ENCODE assay signal across 26 cellular contexts in the genomic region with DNA sequence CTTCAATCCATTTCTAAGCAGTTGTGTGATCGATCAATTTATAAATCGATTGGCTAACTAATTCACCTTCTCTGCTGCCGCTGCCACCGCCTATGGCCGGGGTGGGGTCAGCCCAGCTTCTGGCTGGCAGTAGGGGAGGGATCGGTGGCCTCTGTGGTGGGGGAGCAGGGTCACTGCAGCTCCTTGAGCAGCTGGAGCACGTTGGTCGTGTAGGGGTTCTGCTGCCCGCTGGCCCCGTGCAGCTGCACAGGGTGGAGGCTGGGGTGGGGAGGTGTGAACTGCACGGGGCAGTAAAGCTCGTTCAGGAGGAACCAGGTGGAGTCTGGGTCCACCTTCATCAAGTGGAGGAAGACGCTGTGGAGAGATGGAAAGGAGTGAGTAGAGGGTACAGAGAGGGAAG.
"Had no signal": no experiment of that assay in that cellular context is flagged by ENCODE, and none has a peak within 500 bp of the region (broad histone marks: within the 10 kb centered on the region; RNA-seq: fewer than 3 reads in every experiment).

No MANE protein-coding gene starts in this region.

- H3K9me3 ChIP-seq: ascending aorta, body of pancreas, Peyer's patch, SJSA1 had no signal

- H3K4me3 Mint-ChIP-seq: activated CD4-positive, alpha-beta T cell treated with anti-CD3 and anti-CD28 coated beads, Interleukin-2, amount 10 ng/mL, durations not matched to agents 24 days and 14 days; activated naive CD8-positive, alpha-beta T cell treated with anti-CD3 and anti-CD28 coated beads, Interleukin-2, amount 50 U/mL, for 24 hours; activated T-cell treated with anti-CD3 and anti-CD28 coated beads, Interleukin-2, amount 50 U/mL, for 72 hours; WTC11 had no signal

- H3K27ac ChIP-seq: ascending aorta, body of pancreas, Peyer's patch, SJSA1 had no signal

- H3K27me3 ChIP-seq: ascending aorta, body of pancreas, Peyer's patch, SJSA1 had no signal

- H3K9me3 Mint-ChIP-seq: activated CD4-positive, alpha-beta T cell treated with anti-CD3 and anti-CD28 coated beads, Interleukin-2, amount 10 ng/mL, durations not matched to agents 24 days and 14 days; activated naive CD4-positive, alpha-beta T cell treated with anti-CD3 and anti-CD28 coated beads, Interleukin-2, amount 50 U/mL, for 72 hours; activated naive CD8-positive, alpha-beta T cell treated with anti-CD3 and anti-CD28 coated beads, Interleukin-2, amount 50 U/mL, for 24 hours; activated T-cell treated with anti-CD3 and anti-CD28 coated beads, Interleukin-2, amount 50 U/mL, for 72 hours; activated T-helper 2 cell treated with anti-CD3 and anti-CD28 coated beads, Interferon-gamma antibody, Interleukin-2, Interleukin-4, amounts not matched to agents 10 μg/mL and 5 μg/mL and 100 μg/mL, durations not matched to agents 14 hours and 24 hours and 36 hours; WTC11 had no signal

- H3K4me1 Mint-ChIP-seq: activated CD4-positive, alpha-beta T cell treated with anti-CD3 and anti-CD28 coated beads, Interleukin-2, amount 10 ng/mL, durations not matched to agents 24 days and 14 days; activated naive CD8-positive, alpha-beta T cell treated with anti-CD3 and anti-CD28 coated beads, Interleukin-2, amount 50 U/mL, for 24 hours had no signal

- ATAC-seq: activated naive CD4-positive, alpha-beta T cell treated with anti-CD3 and anti-CD28 coated beads, Interleukin-2, amount 50 U/mL, for 72 hours; activated naive CD8-positive, alpha-beta T cell treated with anti-CD3 and anti-CD28 coated beads, Interleukin-2, amount 50 U/mL, for 24 hours; activated T-cell treated with anti-CD3 and anti-CD28 coated beads, Interleukin-2, amount 50 U/mL, for 72 hours; body of pancreas; SK-N-SH treated with all-trans-retinoic acid at 6 μM for 48 hours; WTC11 had no signal

- H3K4me1 ChIP-seq: Peyer's patch had no signal

- H3K4me3 ChIP-seq: ascending aorta, body of pancreas, Peyer's patch, SJSA1 had no signal

- H3K27ac Mint-ChIP-seq: activated CD4-positive, alpha-beta T cell treated with anti-CD3 and anti-CD28 coated beads, Interleukin-2, amount 10 ng/mL, durations not matched to agents 24 days and 14 days; activated naive CD8-positive, alpha-beta T cell treated with anti-CD3 and anti-CD28 coated beads, Interleukin-2, amount 50 U/mL, for 24 hours; activated T-cell treated with anti-CD3 and anti-CD28 coated beads, Interleukin-2, amount 50 U/mL, for 72 hours; activated T-helper 2 cell treated with anti-CD3 and anti-CD28 coated beads, Interferon-gamma antibody, Interleukin-2, Interleukin-4, amounts not matched to agents 10 μg/mL and 5 μg/mL and 100 μg/mL, durations not matched to agents 14 hours and 24 hours and 36 hours; WTC11 had no signal

- H3K27me3 Mint-ChIP-seq: activated CD4-positive, alpha-beta T cell treated with anti-CD3 and anti-CD28 coated beads, Interleukin-2, amount 10 ng/mL, durations not matched to agents 24 days and 14 days; activated naive CD8-positive, alpha-beta T cell treated with anti-CD3 and anti-CD28 coated beads, Interleukin-2, amount 50 U/mL, for 24 hours had no signal

- DNase-seq: activated CD4-positive, alpha-beta T cell treated with anti-CD3 and anti-CD28 coated beads, Interleukin-2, amount 10 ng/mL, durations not matched to agents 24 days and 14 days; activated CD4-positive, alpha-beta T cell treated with anti-CD3 and anti-CD28 coated beads, Interleukin-2, amount 50 U/mL, for 48 hours; activated CD4-positive, CD25-positive, alpha-beta regulatory T cell treated with anti-CD3 and anti-CD28 coated beads, Interleukin-2, amount 50 U/mL, for 72 hours; activated naive CD8-positive, alpha-beta T cell treated with anti-CD3 and anti-CD28 coated beads, Interleukin-2, amount 50 U/mL, for 24 hours; activated T-cell treated with anti-CD3 and anti-CD28 coated beads for 4 hours; activated T-cell treated with anti-CD3 and anti-CD28 coated beads, Interleukin-2, amount 50 U/mL, for 72 hours; amniotic stem cell; cerebellar nuclear complex; IMR-90; KG1; MV-4-11; NCI-H1436 treated with DMSO at 0.1 percent for 48 hours; NCI-H187; NCI-H510A treated with DMSO at 0.1 percent for 48 hours; NK-92 treated with Interleukin-12 subunit alpha and Interleukin-12 subunit beta, amount 100 ng/mL, for 24 hours; OCI-M1; Peyer's patch; SHP77; SW 1271 had no signal
